In the genomic region with DNA sequence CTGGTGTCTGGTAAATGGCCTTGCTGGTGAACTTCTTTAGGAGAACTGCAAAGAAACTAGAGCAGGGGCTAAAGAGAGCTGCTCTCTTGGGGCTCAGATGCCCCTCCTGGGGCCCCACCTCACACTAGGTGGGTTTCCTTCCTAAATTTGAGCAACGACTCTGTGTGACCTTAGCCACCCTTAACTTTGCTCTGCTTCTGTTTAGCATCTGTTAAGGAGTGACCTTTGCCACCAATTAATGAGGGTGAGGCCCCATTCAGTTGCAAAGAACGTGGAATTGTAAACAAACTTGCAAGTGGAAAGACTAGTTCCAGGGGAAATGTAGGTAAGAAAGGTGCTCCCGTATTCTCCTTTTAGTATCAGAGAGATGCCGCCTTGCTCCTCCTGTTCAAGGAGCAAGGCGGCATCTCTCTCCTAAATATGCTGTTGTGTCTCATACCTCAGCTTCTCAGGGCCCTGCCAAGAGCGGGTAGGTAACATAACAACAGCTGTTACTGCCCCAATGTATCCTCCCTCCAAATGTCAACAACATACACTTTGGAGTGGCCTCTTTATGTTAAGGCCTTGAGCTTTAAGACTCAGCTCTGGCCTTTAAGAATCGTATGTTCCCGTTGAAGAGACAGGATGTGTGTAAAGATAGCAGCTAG, we compare ENCODE assay signal across 11 cellular contexts.
DNase-seq lines count a peak whose midpoint lies in the region; ATAC-seq and TF ChIP-seq lines count a peak whose summit lies in the region.
"Had no signal": no experiment of that assay in that cellular context is flagged by ENCODE, and none has a peak within 500 bp of the region (broad histone marks: within the 10 kb centered on the region; RNA-seq: fewer than 3 reads in every experiment).

No MANE protein-coding gene starts in this region.

- H3K27me3 Mint-ChIP-seq in activated naive CD4-positive, alpha-beta T cell treated with anti-CD3 and anti-CD28 coated beads, Interleukin-2, amount 50 U/mL, for 24 hours = no peaks in the 10 kb centered on the region
- H3K27me3 Mint-ChIP-seq in type B pancreatic cell = no peaks in the 10 kb centered on the region

- no peak for DNase-seq in activated naive CD4-positive, alpha-beta T cell (lab: John Stamatoyannopoulos, UW)
- DNase-seq in SK-N-MC (ENCODE audit: low read depth, low spot score) = no peak
- no peak for DNase-seq in type B pancreatic cell (ENCODE audit: extremely low spot score, unreplicated experiment)
- no peak for DNase-seq in NCI-H2196 (lab: John Stamatoyannopoulos, UW; ENCODE audit: unreplicated experiment)
- DNase-seq: activated CD4-positive, alpha-beta T cell treated with anti-CD3 and anti-CD28 coated beads, Interleukin-2, amount 50 U/mL, for 4 hours; NCI-H1694 had no signal

- no peaks in the 10 kb centered on the region for H3K9me3 Mint-ChIP-seq in activated naive CD4-positive, alpha-beta T cell treated with anti-CD3 and anti-CD28 coated beads, Interleukin-2, amount 50 U/mL, for 24 hours
- H3K9me3 Mint-ChIP-seq in type B pancreatic cell = peaks cover 7% of the 10 kb centered on the region
- H3K9me3 Mint-ChIP-seq: dendritic cell treated with granulocyte-macrophage colony-stimulating factor and Interleukin-4, amounts not matched to agents 40 ng/mL and 50 ng/mL, for 4 days had no signal

- H3K36me3 ChIP-seq in SK-N-MC (ENCODE audit: insufficient read depth, low read length) = no peaks in the 10 kb centered on the region

- ATAC-seq in GM21737 (IDR thresholded peaks at IDR 0.05; ENCODE audit: unreplicated experiment) (no peak), GM19452 (IDR thresholded peaks at IDR 0.05; ENCODE audit: unreplicated experiment) (no peak)

- H3K36me3 Mint-ChIP-seq in activated naive CD4-positive, alpha-beta T cell treated with anti-CD3 and anti-CD28 coated beads, Interleukin-2, amount 50 U/mL, for 24 hours = no peaks in the 10 kb centered on the region
- no peaks in the 10 kb centered on the region for H3K36me3 Mint-ChIP-seq in type B pancreatic cell

- H3K4me3 ChIP-seq in SK-N-MC (peak overlapping the region; percentile 66), iPS-18c (ENCODE audit: insufficient read depth, low read depth, low read length) (0 out of 2 replicates have a peak overlapping the region, but pooled peaks have one; percentile 26)

- H3K27ac Mint-ChIP-seq in activated naive CD4-positive, alpha-beta T cell treated with anti-CD3 and anti-CD28 coated beads, Interleukin-2, amount 50 U/mL, for 24 hours = peak overlapping the region; percentile 43
- peak overlapping the region; percentile 89 for H3K27ac Mint-ChIP-seq in type B pancreatic cell
- H3K27ac Mint-ChIP-seq: dendritic cell treated with granulocyte-macrophage colony-stimulating factor and Interleukin-4, amounts not matched to agents 40 ng/mL and 50 ng/mL, for 4 days had no signal

- no peak overlapping the region for H3K4me3 Mint-ChIP-seq in activated naive CD4-positive, alpha-beta T cell treated with anti-CD3 and anti-CD28 coated beads, Interleukin-2, amount 50 U/mL, for 24 hours
- peak overlapping the region; percentile 50 for H3K4me3 Mint-ChIP-seq in type B pancreatic cell
- H3K4me3 Mint-ChIP-seq: dendritic cell treated with granulocyte-macrophage colony-stimulating factor and Interleukin-4, amounts not matched to agents 40 ng/mL and 50 ng/mL, for 4 days had no signal

- TF ChIP-seq CTCF in type B pancreatic cell (conservative IDR thresholded peaks at IDR 0.05) = no peak

- H3K9me3 ChIP-seq in SK-N-MC (ENCODE audit: low read depth, low read length) (no peaks in the 10 kb centered on the region; the same call in 1 of the 2 replicates), iPS-18c (ENCODE audit: control insufficient read depth, insufficient read depth, low read length) (no peaks in the 10 kb centered on the region)

- peak overlapping the region; percentile 96 for H3K27ac ChIP-seq in SK-N-MC

- peak overlapping the region; percentile 62 for H3K9ac ChIP-seq in SK-N-MC (ENCODE audit: insufficient read length)

- peaks cover 37% of the 10 kb centered on the region for H3K4me1 Mint-ChIP-seq in activated naive CD4-positive, alpha-beta T cell treated with anti-CD3 and anti-CD28 coated beads, Interleukin-2, amount 50 U/mL, for 24 hours
- H3K4me1 Mint-ChIP-seq in type B pancreatic cell (ENCODE audit: unreplicated experiment) = peaks cover 38% of the 10 kb centered on the region
